Comparison of ENCODE assay signal across 9 cellular contexts in the genomic region with DNA sequence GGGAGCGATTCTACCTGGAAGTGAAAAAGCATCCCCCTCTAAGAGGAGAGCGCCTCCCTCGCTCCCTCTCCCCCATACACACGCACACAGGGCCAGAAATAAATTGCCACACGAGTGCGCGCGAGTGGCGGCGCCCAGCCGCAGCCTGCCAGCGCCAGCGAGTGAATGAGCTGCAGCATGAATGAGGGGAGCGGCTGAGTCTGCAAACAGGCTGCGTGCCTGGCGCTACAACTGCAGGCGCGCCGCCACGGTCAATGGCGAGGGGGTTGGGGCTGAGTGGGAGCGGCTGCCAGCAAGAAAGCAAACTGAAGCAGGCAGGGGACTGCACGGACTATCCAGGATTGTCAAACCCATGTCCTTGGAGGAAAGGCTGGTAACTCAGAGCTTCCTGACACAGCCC. TPM values are rescaled to one million over a fixed set of nuclear protein-coding genes. Genes with fewer than 3 reads are reported as not detected.
A peak's percentile ranks its signal among the peaks of the same experiment; 100 is the strongest.
DNase-seq lines count a peak whose midpoint lies in the region; TF ChIP-seq lines count a peak whose summit lies in the region.
"Had no signal": no experiment of that assay in that cellular context is flagged by ENCODE, and none has a peak within 500 bp of the region (broad histone marks: within the 10 kb centered on the region; RNA-seq: fewer than 3 reads in every experiment).

No MANE protein-coding gene starts in this region.

- no peak for TF ChIP-seq CTCF in CD14-positive monocyte (IDR thresholded peaks at IDR 0.05)

- intact Hi-C loops in CD4-positive, alpha-beta memory T cell (cut with micrococcal nuclease), result no loop called here
- intact Hi-C loops in CD14-positive monocyte (cut with micrococcal nuclease), result no loop called here

- H3K27me3 Mint-ChIP-seq in CD4-positive, alpha-beta memory T cell, result peaks cover 4 to 5% of the 10 kb centered on the region in 2 donors
- H3K27me3 Mint-ChIP-seq in CD14-positive monocyte (ENCODE audit: low read depth in 3 of 3), result peaks cover 4 to 21% (median 8%) of the 10 kb centered on the region in 3 donors

- POLR2A ChIA-PET in CD4-positive, alpha-beta memory T cell (lab: Charles Lee; ENCODE audit: partially characterized antibody), result no interaction called here

- no peak overlapping the region for H3K4me3 ChIP-seq in CD4-positive, alpha-beta memory T cell (ENCODE audit: low read length in 2 of 2)

- no peaks in the 10 kb centered on the region for H3K9me3 ChIP-seq in CD4-positive, alpha-beta memory T cell (ENCODE audit: control insufficient read depth in 1 of 2, low read length in 2 of 2)

- H3K4me1 ChIP-seq in CD4-positive, alpha-beta memory T cell (ENCODE audit: insufficient read depth, low read length), result no peaks in the 10 kb centered on the region

- DNase-seq in DMS79 treated with DMSO at 0.1 percent for 48 hours (lab: John Stamatoyannopoulos, UW) (peak; percentile 64), NCI-H2227 (lab: John Stamatoyannopoulos, UW; ENCODE audit: unreplicated experiment) (peak; percentile 78), dermis blood vessel endothelial cell (peak; percentile 54), medulla oblongata (ENCODE audit: extremely low spot score) (peak; percentile 60), CD14-positive monocyte (ENCODE audit: low spot score) (no peak), erythroblast (lab: John Stamatoyannopoulos, UW) (no peak), GOT3 (lab: John Stamatoyannopoulos, UW) (no peak)
- no peak for DNase-seq in CD4-positive, alpha-beta memory T cell

- CTCF ChIA-PET in CD4-positive, alpha-beta memory T cell (lab: Charles Lee; ENCODE audit: partially characterized antibody), result interaction anchor here (0.7 to 2.2 kb wide), 5 partner anchors 8 to 162 kb away, joined by 3 to 6 read pairs (median 4); no protein-coding TSS in a partner anchor

- H3K36me3 Mint-ChIP-seq in CD4-positive, alpha-beta memory T cell, result no peaks in the 10 kb centered on the region
- no peaks in the 10 kb centered on the region for H3K36me3 Mint-ChIP-seq in CD14-positive monocyte
- H3K36me3 Mint-ChIP-seq: activated naive CD8-positive, alpha-beta T cell had no signal

- no peaks in the 10 kb centered on the region for H3K36me3 ChIP-seq in CD4-positive, alpha-beta memory T cell (ENCODE audit: insufficient read depth, low read length)

- peaks cover 0 to 2% (median 0%) of the 10 kb centered on the region in 4 donors for H3K4me1 Mint-ChIP-seq in CD4-positive, alpha-beta memory T cell
- H3K4me1 Mint-ChIP-seq in CD14-positive monocyte, result peaks cover 5% of the 10 kb centered on the region

- H3K9me3 Mint-ChIP-seq in CD4-positive, alpha-beta memory T cell, result no peaks in the 10 kb centered on the region
- H3K9me3 Mint-ChIP-seq in CD14-positive monocyte, result peaks cover 0 to 2% (median 0%) of the 10 kb centered on the region in 7 donors

- no peak overlapping the region for H3K27ac Mint-ChIP-seq in CD4-positive, alpha-beta memory T cell
- no peak overlapping the region for H3K27ac Mint-ChIP-seq in CD14-positive monocyte
- H3K27ac Mint-ChIP-seq: activated naive CD8-positive, alpha-beta T cell had no signal

- H3K4me3 Mint-ChIP-seq in CD4-positive, alpha-beta memory T cell, result peak overlapping the region in 1 of 8 donors; percentile 36
- H3K4me3 Mint-ChIP-seq in CD14-positive monocyte, result no peak overlapping the region
- H3K4me3 Mint-ChIP-seq: activated naive CD8-positive, alpha-beta T cell had no signal

- TF ChIP-seq POLR2A in erythroblast (IDR thresholded peaks at IDR 0.05; ENCODE audit: low read length), result no peak

- no peaks in the 10 kb centered on the region for H3K27me3 ChIP-seq in CD4-positive, alpha-beta memory T cell (ENCODE audit: insufficient read depth, low read length)

- H3K27ac ChIP-seq in CD4-positive, alpha-beta memory T cell (ENCODE audit: low read depth, low read length), result no peak overlapping the region

RNA-seq across cellular contexts. Expression of a gene that starts 2.2 kb away (rescaled TPM):
- total RNA-seq in dermis blood vessel endothelial cell, result not detected in 2 replicates
- total RNA-seq in CD4-positive, alpha-beta memory T cell, result not detected
- polyA plus RNA-seq in CD4-positive, alpha-beta memory T cell, result not detected
- polyA plus RNA-seq in CD14-positive monocyte, result not detected

Comparison
In these comparisons a context has a peak if more than half of its experiments do, and no peak if none do; other contexts are left out.
1. DNase-seq: peak in DMS79 treated with DMSO at 0.1 percent for 48 hours (single experiment), NCI-H2227 (single experiment), dermis blood vessel endothelial cell (single experiment) and medulla oblongata (single experiment); none in CD4-positive, alpha-beta memory T cell (0 of 5), CD14-positive monocyte (single experiment), erythroblast (0 of 2) and GOT3 (single experiment).